In genomic region chr10:80486151-80486692, GRCh38 we compare ENCODE assay signal across 9 cellular contexts. TPM values are rescaled to one million over a fixed set of nuclear protein-coding genes. Genes with fewer than 3 reads are reported as not detected.
DNase-seq lines count a peak whose midpoint lies in the region; ATAC-seq and TF ChIP-seq lines count a peak whose summit lies in the region.
"Had no signal": no experiment of that assay in that cellular context is flagged by ENCODE, and none has a peak within 500 bp of the region (broad histone marks: within the 10 kb centered on the region; RNA-seq: fewer than 3 reads in every experiment).

No MANE protein-coding gene starts in this region.

- H3K36me3 ChIP-seq in BLaER1 = peaks cover 62% of the 10 kb centered on the region
- H3K36me3 ChIP-seq in effector memory CD4-positive, alpha-beta T cell (ENCODE audit: control insufficient read depth, insufficient read depth, low read length) = peaks cover 24% of the 10 kb centered on the region

- ATAC-seq in naive B cell (ENCODE audit: low read depth in 2 of 2) = no peak
- no peak for ATAC-seq in GM19035 (IDR thresholded peaks at IDR 0.05; ENCODE audit: unreplicated experiment)
- no peak for ATAC-seq in GM21381 (IDR thresholded peaks at IDR 0.05; ENCODE audit: unreplicated experiment)
- ATAC-seq in GM21529 (IDR thresholded peaks at IDR 0.05; ENCODE audit: unreplicated experiment) = no peak

- H3K27me3 ChIP-seq in BLaER1 = no peaks in the 10 kb centered on the region
- H3K27me3 ChIP-seq in effector memory CD4-positive, alpha-beta T cell (replicated peaks; ENCODE audit: control insufficient read depth, insufficient read depth, low read length, poor library complexity, severe bottlenecking) = no peaks in the 10 kb centered on the region

- H3K4me3 ChIP-seq in BLaER1 (peak overlapping the region; percentile 5; the same call in 1 of the 2 replicates), NB4 (ENCODE audit: low read depth, low read length) (peak overlapping the region; percentile 14)
- peak overlapping the region; percentile 45 for H3K4me3 ChIP-seq in effector memory CD4-positive, alpha-beta T cell (ENCODE audit: insufficient read depth, low read depth, low read length, poor library complexity, severe bottlenecking)

- peaks cover 100% of the 10 kb centered on the region for H3K4me1 ChIP-seq in BLaER1
- peaks cover 86% of the 10 kb centered on the region for H3K4me1 ChIP-seq in effector memory CD4-positive, alpha-beta T cell (ENCODE audit: control insufficient read depth, insufficient read depth, low read length, poor library complexity, severe bottlenecking)

- no peak for TF ChIP-seq POLR2A in NB4 (IDR thresholded peaks at IDR 0.05; ENCODE audit: extremely low read depth, insufficient read length)

- TF ChIP-seq CTCF in NB4 (IDR thresholded peaks at IDR 0.05; ENCODE audit: low read depth, low read length) = no peak

- peaks cover 18% of the 10 kb centered on the region in 2 donors for H3K36me3 Mint-ChIP-seq in naive B cell

- no peaks in the 10 kb centered on the region for H3K27me3 Mint-ChIP-seq in naive B cell

- H3K4me2 ChIP-seq in BLaER1 = peak overlapping the region; percentile 76

- peak overlapping the region; percentile 51 for H3K27ac ChIP-seq in BLaER1
- H3K27ac ChIP-seq in effector memory CD4-positive, alpha-beta T cell (ENCODE audit: insufficient read depth, low read length, poor library complexity, severe bottlenecking) = peak overlapping the region; percentile 85

- no peaks in the 10 kb centered on the region for H3K9me3 ChIP-seq in BLaER1
- H3K9me3 ChIP-seq in effector memory CD4-positive, alpha-beta T cell (ENCODE audit: control insufficient read depth, low read length) = no peaks in the 10 kb centered on the region

- DNase-seq in NB4 (ENCODE audit: low read depth) = peak; percentile 74
- no peak for DNase-seq in effector memory CD4-positive, alpha-beta T cell
- no peak for DNase-seq in naive B cell
- DNase-seq in HuH-7 (ENCODE audit: low spot score) = no peak
- DNase-seq: DND-41 had no signal

- peaks cover 51 to 58% (median 57%) of the 10 kb centered on the region in 3 donors for H3K4me1 Mint-ChIP-seq in naive B cell

- peaks cover 100% of the 10 kb centered on the region for H4K20me1 ChIP-seq in BLaER1

- peak overlapping the region in 5 of 8 donors; percentile 6 to 43 (median 25) for H3K4me3 Mint-ChIP-seq in naive B cell

- peak overlapping the region; percentile 27 to 86 (median 60) for H3K27ac Mint-ChIP-seq in naive B cell

- H3K9ac ChIP-seq in BLaER1 = peak overlapping the region; percentile 55

- H3K9me3 Mint-ChIP-seq in naive B cell = peaks cover 0 to 5% (median 0%) of the 10 kb centered on the region in 7 donors

RNA-seq across cellular contexts. Expression of gene TSPAN14, which starts 32.1 kb away (rescaled TPM):
- polyA plus RNA-seq in naive B cell (ENCODE audit: low read depth in 6 of 6) = 10 to 100 TPM; 31.0 to 60.8 (median 38.1) TPM

RNA-seq across cellular contexts. Expression of gene SH2D4B, which starts 51.5 kb away (rescaled TPM):
- polyA plus RNA-seq in naive B cell (ENCODE audit: low read depth in 6 of 6) = under 1 TPM in 1 of 6 donors, not detected in 5; 0.19 TPM
